In genomic region chr14:103141117-103141796, GRCh38 we compare ENCODE assay signal across 8 cellular contexts.
DNase-seq lines count a peak whose midpoint lies in the region; FAIRE-seq and TF ChIP-seq lines count a peak whose summit lies in the region.

No MANE protein-coding gene starts in this region.

- H3K79me2 ChIP-seq in OCI-LY1 (ENCODE audit: insufficient read depth, low read length) = no peaks in the 10 kb centered on the region

- no peaks in the 10 kb centered on the region for H3F3A ChIP-seq in OCI-LY1 (ENCODE audit: insufficient read depth, low read length)

- no peaks in the 10 kb centered on the region; the same call in 1 of the 2 replicates for H3K27me3 ChIP-seq in OCI-LY1 (ENCODE audit: insufficient read depth, low read length)

- peaks cover 31% of the 10 kb centered on the region for H3K4me1 ChIP-seq in OCI-LY1 (ENCODE audit: insufficient read depth, low read length, severe bottlenecking)

- H3K9ac ChIP-seq in OCI-LY1 (ENCODE audit: low read length) = no peak overlapping the region

- FAIRE-seq in GM19239 (lab: Jason Lieb, UNC) = no peak

- H3K27ac ChIP-seq in OCI-LY1 (ENCODE audit: low read depth, low read length, poor library complexity, severe bottlenecking) = peak overlapping the region; percentile 88

- H4K20me1 ChIP-seq in OCI-LY1 (ENCODE audit: insufficient read depth, low read length) = no peaks in the 10 kb centered on the region

- H2AFZ ChIP-seq in OCI-LY1 (ENCODE audit: low read length) = no peak overlapping the region

- no peaks in the 10 kb centered on the region for H3K9me3 ChIP-seq in OCI-LY1 (ENCODE audit: low read length)

- TF ChIP-seq POLR2A in erythroblast (IDR thresholded peaks at IDR 0.05; ENCODE audit: low read length) = no peak

- no peaks in the 10 kb centered on the region for H3K36me3 ChIP-seq in OCI-LY1 (ENCODE audit: insufficient read depth, low read length)

- H3K4me3 ChIP-seq in AG09309 (ENCODE audit: control insufficient read depth, low read depth, low read length) (no peak overlapping the region), GM12864 (ENCODE audit: low read depth, low read length) (no peak overlapping the region), OCI-LY1 (ENCODE audit: low read depth, low read length, poor library complexity, severe bottlenecking) (peak overlapping the region; percentile 6), retinal pigment epithelial cell (ENCODE audit: low read length) (no peak overlapping the region)

- no peaks in the 10 kb centered on the region for H3K9me2 ChIP-seq in OCI-LY1 (ENCODE audit: low read depth, low read length)

- H3K4me2 ChIP-seq in OCI-LY1 (ENCODE audit: low read length) = peak overlapping the region; percentile 51

- peak; percentile 74 for TF ChIP-seq CTCF in AG09309 (IDR thresholded peaks at IDR 0.05; ENCODE audit: control insufficient read depth, insufficient read depth, low read depth, low read length, missing control alignments)
- peak; percentile 82 for TF ChIP-seq CTCF in GM12864 (IDR thresholded peaks at IDR 0.05; ENCODE audit: low read depth, low read length, missing control alignments)
- TF ChIP-seq CTCF in OCI-LY1 (IDR thresholded peaks at IDR 0.05; ENCODE audit: low read length) = peak; percentile 100
- TF ChIP-seq CTCF in retinal pigment epithelial cell (conservative IDR thresholded peaks at IDR 0.05; ENCODE audit: low read depth, low read length) = peak; percentile 85

- no peak for DNase-seq in AG09309 (ENCODE audit: low read depth)
- DNase-seq in GM12864 (ENCODE audit: low read depth) = no peak
- peak; percentile 91 for DNase-seq in HuH-7 (ENCODE audit: low spot score)
- peak; percentile 45 to 60 for DNase-seq in erythroblast (lab: John Stamatoyannopoulos, UW)
- DNase-seq in retinal pigment epithelial cell (ENCODE audit: low read depth) = no peak
- DNase-seq in cerebellar nuclear complex (lab: John Stamatoyannopoulos, UW) = no peak
- no peak for DNase-seq in GM19239 (ENCODE audit: insufficient read length, low spot score)

Comparison
In these comparisons a context has a peak if more than half of its experiments do, and no peak if none do; other contexts are left out.
1. DNase-seq: peak in HuH-7 (single experiment) and erythroblast (2 of 2); none in AG09309 (single experiment), GM12864 (single experiment), retinal pigment epithelial cell (single experiment), cerebellar nuclear complex (0 of 2) and GM19239 (single experiment).
2. Peak in every context shown above with its lines, with median percentiles within 50 percentile points of each other: CTCF ChIP-seq.